Comparison of ENCODE assay signal across 10 cellular contexts in the genomic region with DNA sequence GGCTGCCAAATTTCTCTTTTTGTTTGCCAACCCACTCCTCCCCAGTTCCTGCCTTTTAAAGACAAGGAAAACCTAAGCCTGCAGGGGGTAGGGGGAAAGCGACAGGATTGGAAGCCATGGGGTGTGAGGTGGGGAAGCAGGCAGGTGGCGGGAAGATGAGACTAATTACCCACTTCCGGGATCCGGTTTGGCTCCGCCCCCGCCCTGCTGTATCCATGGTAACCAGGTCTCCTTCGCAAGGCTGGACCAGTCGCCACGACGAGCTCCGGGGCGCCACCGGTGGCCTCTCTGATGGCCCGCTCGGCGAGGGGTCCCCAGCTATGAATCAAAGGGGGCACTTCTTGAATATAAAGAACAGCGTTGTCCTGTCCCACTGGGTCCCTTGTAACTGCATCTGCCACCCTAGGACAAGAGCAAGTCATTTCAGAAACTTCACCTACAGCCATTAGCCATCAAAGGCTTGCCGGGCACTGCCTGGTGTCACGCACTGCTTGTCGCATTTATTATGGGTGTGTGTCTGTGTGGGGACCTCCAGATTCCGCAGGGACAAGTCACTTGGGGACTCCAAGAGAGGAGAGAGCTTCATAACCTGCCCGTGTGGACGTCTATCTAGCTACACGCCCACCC. TPM values are rescaled to one million over a fixed set of nuclear protein-coding genes. Genes with fewer than 3 reads are reported as not detected.
DNase-seq lines count a peak whose midpoint lies in the region; ATAC-seq and TF ChIP-seq lines count a peak whose summit lies in the region.
"Had no signal": no experiment of that assay in that cellular context is flagged by ENCODE, and none has a peak within 500 bp of the region (broad histone marks: within the 10 kb centered on the region; RNA-seq: fewer than 3 reads in every experiment).

No MANE protein-coding gene starts in this region.

- no peak for TF ChIP-seq CTCF in CD8-positive, alpha-beta T cell (IDR thresholded peaks at IDR 0.05)
- TF ChIP-seq CTCF in activated CD8-positive, alpha-beta T cell treated with anti-CD3 and anti-CD28 coated beads for 36 hours (IDR thresholded peaks at IDR 0.05), result no peak

- H3K36me3 ChIP-seq in CD8-positive, alpha-beta T cell (ENCODE audit: insufficient read depth, low read length), result no peaks in the 10 kb centered on the region
- H3K36me3 ChIP-seq in iPS DF 6.9 (ENCODE audit: control insufficient read depth, insufficient read depth, low read length), result no peaks in the 10 kb centered on the region
- H3K36me3 ChIP-seq: left lung, SJSA1 had no signal

- peak overlapping the region; percentile 18 for H3K4me3 Mint-ChIP-seq in CD8-positive, alpha-beta T cell
- H3K4me3 Mint-ChIP-seq in activated CD8-positive, alpha-beta T cell treated with anti-CD3 and anti-CD28 coated beads for 36 hours, result peak overlapping the region; percentile 11

- H3K36me3 Mint-ChIP-seq in CD8-positive, alpha-beta T cell, result no peaks in the 10 kb centered on the region
- H3K36me3 Mint-ChIP-seq in activated CD8-positive, alpha-beta T cell treated with anti-CD3 and anti-CD28 coated beads for 36 hours (ENCODE audit: low read depth), result no peaks in the 10 kb centered on the region

- peaks cover 7% of the 10 kb centered on the region for H3K4me1 ChIP-seq in CD8-positive, alpha-beta T cell (ENCODE audit: insufficient read depth, low read length)
- H3K4me1 ChIP-seq in iPS DF 6.9 (ENCODE audit: control insufficient read depth, insufficient read depth, low read length), result no peaks in the 10 kb centered on the region
- H3K4me1 ChIP-seq: left lung, SJSA1 had no signal

- H3K27me3 Mint-ChIP-seq in CD8-positive, alpha-beta T cell (ENCODE audit: low read depth), result no peaks in the 10 kb centered on the region
- peaks cover 1% of the 10 kb centered on the region for H3K27me3 Mint-ChIP-seq in activated CD8-positive, alpha-beta T cell treated with anti-CD3 and anti-CD28 coated beads for 36 hours

- H3K27ac Mint-ChIP-seq in CD8-positive, alpha-beta T cell, result no peak overlapping the region
- H3K27ac Mint-ChIP-seq in activated CD8-positive, alpha-beta T cell treated with anti-CD3 and anti-CD28 coated beads for 36 hours, result no peak overlapping the region

- WGBS in iPS DF 6.9 (ENCODE audit: insufficient coverage, insufficient read length), result no CpG with 5 or more reads among the region's 24 CpGs

- no peaks in the 10 kb centered on the region for H3K9me3 Mint-ChIP-seq in CD8-positive, alpha-beta T cell
- no peaks in the 10 kb centered on the region for H3K9me3 Mint-ChIP-seq in activated CD8-positive, alpha-beta T cell treated with anti-CD3 and anti-CD28 coated beads for 36 hours

- H3K27ac ChIP-seq in CD8-positive, alpha-beta T cell (ENCODE audit: low read depth, low read length), result no peak overlapping the region
- no peak overlapping the region for H3K27ac ChIP-seq in iPS DF 6.9 (ENCODE audit: low read length)
- H3K27ac ChIP-seq: left lung, SJSA1 had no signal

- no peaks in the 10 kb centered on the region for H3K9me3 ChIP-seq in CD8-positive, alpha-beta T cell (ENCODE audit: low read length)
- no peaks in the 10 kb centered on the region for H3K9me3 ChIP-seq in iPS DF 6.9 (ENCODE audit: control insufficient read depth, insufficient read depth, low read length)
- H3K9me3 ChIP-seq: left lung, SJSA1 had no signal

- H3K4me3 ChIP-seq in CD8-positive, alpha-beta T cell (ENCODE audit: low read depth, low read length), result peak overlapping the region; percentile 11
- H3K4me3 ChIP-seq in iPS DF 6.9 (ENCODE audit: low read length), result no peak overlapping the region
- H3K4me3 ChIP-seq: left lung, SJSA1 had no signal

- no peaks in the 10 kb centered on the region for H3K27me3 ChIP-seq in CD8-positive, alpha-beta T cell (ENCODE audit: insufficient read depth, low read length)
- H3K27me3 ChIP-seq in iPS DF 6.9 (ENCODE audit: control insufficient read depth, insufficient read depth, low read length), result no peaks in the 10 kb centered on the region

- DNase-seq in CD8-positive, alpha-beta T cell, result peak; percentile 14 to 68 (median 41)
- DNase-seq in NCI-H1436 (lab: John Stamatoyannopoulos, UW) (peak; percentile 71), iPS DF 6.9 (ENCODE audit: low read depth, low spot score) (peak; percentile 91), A172 (ENCODE audit: low spot score) (no peak), cerebellum (ENCODE audit: low spot score) (no peak)
- DNase-seq in activated CD8-positive, alpha-beta T cell treated with anti-CD3 and anti-CD28 coated beads for 36 hours, result peak; percentile 83
- DNase-seq in stimulated activated CD8-positive, alpha-beta memory T cell treated with anti-CD3 and anti-CD28 coated beads, Interleukin-7, amount 100 ng/mL, for 24 hours (ENCODE audit: low read depth), result peak; percentile 20

- POLR2A ChIA-PET in CD8-positive, alpha-beta T cell (lab: Charles Lee), result interaction anchor here (0.7 kb wide), 1 partner anchor 9 kb away, joined by 7 read pairs; no protein-coding TSS in a partner anchor
- POLR2A ChIA-PET in activated CD8-positive, alpha-beta T cell treated with anti-CD3 and anti-CD28 coated beads for 36 hours (lab: Charles Lee), result no interaction called here

- intact Hi-C loops in CD8-positive, alpha-beta T cell (cut with DNase I, micrococcal nuclease), result no loop called here
- intact Hi-C loops in activated CD8-positive, alpha-beta T cell treated with anti-CD3 and anti-CD28 coated beads for 36 hours (cut with micrococcal nuclease), result no loop called here

- peak; percentile 26 for ATAC-seq in CD8-positive, alpha-beta T cell
- ATAC-seq in activated CD8-positive, alpha-beta T cell treated with anti-CD3 and anti-CD28 coated beads for 36 hours, result peak; percentile 87
- ATAC-seq in GM21717 (IDR thresholded peaks at IDR 0.05; ENCODE audit: unreplicated experiment), result no peak
- ATAC-seq: left lung had no signal

- CTCF ChIA-PET in CD8-positive, alpha-beta T cell (lab: Charles Lee), result interaction anchor here (0.6 kb wide), 2 partner anchors 12 to 1295 kb away, joined by 3 to 5 read pairs; no protein-coding TSS in a partner anchor
- CTCF ChIA-PET in activated CD8-positive, alpha-beta T cell treated with anti-CD3 and anti-CD28 coated beads for 36 hours (lab: Charles Lee), result interaction anchor here (0.9 to 1.9 kb wide), 3 partner anchors 28 to 117 kb away, joined by 3 to 6 read pairs (median 3); no protein-coding TSS in a partner anchor

- peaks cover 8% of the 10 kb centered on the region for H3K4me1 Mint-ChIP-seq in CD8-positive, alpha-beta T cell (ENCODE audit: low read depth)
- H3K4me1 Mint-ChIP-seq in activated CD8-positive, alpha-beta T cell treated with anti-CD3 and anti-CD28 coated beads for 36 hours (ENCODE audit: low read depth), result peaks cover 9% of the 10 kb centered on the region

RNA-seq across cellular contexts. Expression of a gene that starts 55.4 kb away (rescaled TPM):
- 10 to 100 TPM; 33.5 to 33.8 TPM for total RNA-seq in CD8-positive, alpha-beta T cell
- 10 to 100 TPM in 1 of 2 experiments, 1 to 10 TPM in 1; 9.4 to 11.5 TPM for total RNA-seq in activated CD8-positive, alpha-beta T cell treated with anti-CD3 and anti-CD28 coated beads for 36 hours
- 8.7 and 9.3 TPM in 2 replicates for total RNA-seq in A172 (2014; rRNA removed; shearing (Covaris generic))
- 29.9 TPM for total RNA-seq in cerebellum

Comparison
In these comparisons a context has a peak if more than half of its experiments do, and no peak if none do; other contexts are left out.
1. DNase-seq: peak in CD8-positive, alpha-beta T cell (7 of 7), NCI-H1436 (single experiment), activated CD8-positive, alpha-beta T cell treated with anti-CD3 and anti-CD28 coated beads for 36 hours (single experiment), iPS DF 6.9 (single experiment) and stimulated activated CD8-positive, alpha-beta memory T cell treated with anti-CD3 and anti-CD28 coated beads, Interleukin-7, amount 100 ng/mL, for 24 hours (single experiment); none in A172 (single experiment) and cerebellum (single experiment).